ENCODE assay signal across 8 cellular contexts in genomic region chr3:45864760-45865567, GRCh38. TPM values are rescaled to one million over a fixed set of nuclear protein-coding genes. Genes with fewer than 3 reads are reported as not detected.
DNase-seq lines count a peak whose midpoint lies in the region; ATAC-seq, FAIRE-seq and TF ChIP-seq lines count a peak whose summit lies in the region.
"Had no signal": no experiment of that assay in that cellular context is flagged by ENCODE, and none has a peak within 500 bp of the region (broad histone marks: within the 10 kb centered on the region; RNA-seq: fewer than 3 reads in every experiment).

No MANE protein-coding gene starts in this region.

- H3K4me3 ChIP-seq in GM12878 (no peak overlapping the region), adrenal gland (no peak overlapping the region)

- POLR2A ChIA-PET in GM12878 (lab: Charles Lee): interaction anchor here (0.6 to 5.0 kb wide), 13 partner anchors 9 to 175 kb away, joined by 3 to 95 read pairs (median 4); partner anchors contain the start of gene CCR9

- intact Hi-C loops in GM12878 (cut with micrococcal nuclease; ENCODE audit: unreplicated experiment): loop anchor here (1.0 to 10.0 kb wide), 3 partner anchors 16 to 270 kb away; partner anchors contain the start of gene LIMD1
- intact Hi-C loops in adrenal gland (cut with DNase I): no loop called here

- H3K36me3 ChIP-seq in GM12878 (ENCODE audit: control insufficient read depth in 2 of 2, insufficient read depth in 2 of 2, low read length in 1 of 2) (no peaks in the 10 kb centered on the region; a peak in 1 of 4 replicates), adrenal gland (replicated peaks in 1 of 2) (no peaks in the 10 kb centered on the region)

- in situ Hi-C loops in GM12878 (cut with MboI): loop anchor here (5.0 kb wide), 1 partner anchor 47 kb away; no protein-coding TSS in a partner anchor

- SMC1A ChIA-PET in GM12878 (lab: Charles Lee; ENCODE audit: uncharacterized antibody, unreplicated experiment): interaction anchor here (0.7 to 9.7 kb wide), 21 partner anchors 9 to 321 kb away, joined by 3 to 166 read pairs (median 4); partner anchors contain the start of genes CCR9 and LZTFL1

- no TSS peak for BruUV-seq in GM12878 (replicated peaks; lab: Mats Ljungman, UMichigan)

- peak; percentile 59 for ATAC-seq in GM18519 (IDR thresholded peaks at IDR 0.05; ENCODE audit: low FRiP score, unreplicated experiment)
- ATAC-seq in GM21367 (IDR thresholded peaks at IDR 0.05; ENCODE audit: unreplicated experiment): peak; percentile 70
- peak; percentile 52 for ATAC-seq in HG03280 (IDR thresholded peaks at IDR 0.05; ENCODE audit: unreplicated experiment)
- peak; percentile 84 for ATAC-seq in GM12878

- RAD21 ChIA-PET in GM12878 (lab: Charles Lee; ENCODE audit: unreplicated experiment): interaction anchor here (0.7 to 5.5 kb wide), 12 partner anchors 8 to 103 kb away, joined by 3 to 169 read pairs (median 9); partner anchors contain the start of gene LZTFL1

- no peaks in the 10 kb centered on the region for H3K79me2 ChIP-seq in GM12878 (ENCODE audit: control insufficient read depth, insufficient read depth, low read length)

- TF ChIP-seq RAD21 in GM12878 (IDR thresholded peaks at IDR 0.05; ENCODE audit: insufficient read depth, low read depth, low read length): peak; percentile 35

- H3K4me2 ChIP-seq in GM12878 (ENCODE audit: control insufficient read depth, insufficient read depth): peak overlapping the region; percentile 74

- H3K27me3 ChIP-seq in GM12878 (replicated peaks in 1 of 2; ENCODE audit: control insufficient read depth in 2 of 2, insufficient read depth in 2 of 2, low read length in 1 of 2) (no peaks in the 10 kb centered on the region; a peak in 2 of 4 replicates), adrenal gland (no peaks in the 10 kb centered on the region)

- DNase-seq in GM12878 (ENCODE audit: low read depth, low spot score): peak; percentile 71
- no peak for DNase-seq in DMS53 (lab: John Stamatoyannopoulos, UW)
- DNase-seq in NCI-H82 (lab: John Stamatoyannopoulos, UW): no peak
- DNase-seq in adrenal gland: no peak

- H3K9me3 ChIP-seq in GM12878 (replicated peaks; ENCODE audit: control insufficient read depth, insufficient read depth, low read length): peaks cover 7% of the 10 kb centered on the region; the same call in 2 of the 3 replicates
- peaks cover 0 to 3% (median 0%) of the 10 kb centered on the region in 3 donors for H3K9me3 ChIP-seq in adrenal gland (replicated peaks in 1 of 3)

- TF ChIP-seq CTCF in GM12878 (IDR thresholded peaks at IDR 0.05 in 2 of 3, conservative IDR thresholded peaks at IDR 0.05 in 1 of 3; ENCODE audit: control insufficient read depth in 2 of 3, extremely low read depth in 1 of 3, insufficient read depth in 1 of 3, low read depth in 3 of 3, low read length in 3 of 3): no peak
- no peak for TF ChIP-seq CTCF in adrenal gland (IDR thresholded peaks at IDR 0.05)

- TF ChIP-seq POLR2A in GM12878 (IDR thresholded peaks at IDR 0.05; ENCODE audit: low read depth, low read length) (no peak; the same call in 1 of the 2 replicates), adrenal gland (IDR thresholded peaks at IDR 0.05) (no peak)

- WGBS in GM12878 (ENCODE audit: insufficient coverage, insufficient replicate concordance, low lambda C conversion rate, missing lambda C conversion rate): 12% methylated on average over 9 of the region's 9 CpGs
- 50 to 61% (median 55%) methylated on average over 9 of the region's 9 CpGs for WGBS in adrenal gland, 4 donors

- peak overlapping the region; percentile 68 for H3K9ac ChIP-seq in GM12878 (ENCODE audit: control insufficient read depth, insufficient read depth, low read length)

- no peak overlapping the region for H2AFZ ChIP-seq in GM12878 (ENCODE audit: control insufficient read depth, low read depth, low read length)

- H3K4me1 ChIP-seq in GM12878 (ENCODE audit: control insufficient read depth, insufficient read depth, low read length): peaks cover 71% of the 10 kb centered on the region
- no peaks in the 10 kb centered on the region for H3K4me1 ChIP-seq in adrenal gland (replicated peaks in 1 of 2)

- TF ChIP-seq EP300 in GM12878 (IDR thresholded peaks at IDR 0.05; ENCODE audit: borderline replicate concordance in 1 of 2, control insufficient read depth in 1 of 2, low read depth in 2 of 2, low read length in 2 of 2): peak; percentile 99

- no peaks in the 10 kb centered on the region for H4K20me1 ChIP-seq in GM12878 (ENCODE audit: control insufficient read depth, insufficient read depth)

- peak overlapping the region; percentile 90 for H3K27ac ChIP-seq in GM12878 (ENCODE audit: control insufficient read depth, insufficient read depth)
- H3K27ac ChIP-seq in adrenal gland: no peak overlapping the region

- peak; percentile 74 for FAIRE-seq in GM12878 (lab: Jason Lieb, UNC)

- CTCF ChIA-PET in GM12878 (lab: Yijun Ruan, JAX): interaction anchor here (0.8 to 5.1 kb wide), 15 partner anchors 10 to 214 kb away, joined by 3 to 67 read pairs (median 4); no protein-coding TSS in a partner anchor

TF ChIP-seq in GM12878, 131 proteins besides CTCF, POLR2A, EP300 and RAD21 (continues in another document):
- TF ChIP-seq NFIC (IDR thresholded peaks at IDR 0.05; ENCODE audit: low read depth, low read length): peak; percentile 100
- peak; percentile 94 for TF ChIP-seq NBN (IDR thresholded peaks at IDR 0.05)
- TF ChIP-seq EED (IDR thresholded peaks at IDR 0.05; ENCODE audit: low read depth): peak; percentile 98
- peak; percentile 99 for TF ChIP-seq ATF2 (IDR thresholded peaks at IDR 0.05; ENCODE audit: low read length)
- TF ChIP-seq WRNIP1 (IDR thresholded peaks at IDR 0.05; ENCODE audit: borderline replicate concordance, low read depth, low read length): no peak
- no peak for TF ChIP-seq IRF3 (IDR thresholded peaks at IDR 0.05)
- TF ChIP-seq RCOR1 (conservative IDR thresholded peaks at IDR 0.05; ENCODE audit: low read depth, low read length): peak; percentile 90

RNA-seq across cellular contexts. Expression of gene CCR9, which starts 21.4 kb away (rescaled TPM):
- 0.47 and 0.48 TPM in 2 replicates for total RNA-seq in GM12878 (2013; cell fraction: nucleolus; rRNA removed)
- 2.6 and 2.9 TPM in 2 replicates for total RNA-seq in GM12878 (2014; rRNA removed)
- 2.3 TPM in 2 replicates for total RNA-seq in GM12878 (2014; rRNA removed; fragmentation: Illumina TruSeq; extraction: Trizol)
- total RNA-seq in GM12878 (2021): 1.8 and 2.3 TPM in 2 replicates
- polyA plus RNA-seq in GM12878 (2011; ENCODE audit: low read depth): 11.3 TPM
- polyA plus RNA-seq in GM12878 (2011; rRNA removed): 0.05 and 0.09 TPM in 2 replicates
- polyA plus RNA-seq in GM12878 (2011; cell fraction: cytosol; rRNA removed): 0.04 and 0.05 TPM in 2 replicates
- polyA plus RNA-seq in GM12878 (2011; cell fraction: nucleus; rRNA removed): 0.07 TPM in 1 of 2 replicates, not detected in the other
- polyA plus RNA-seq in GM12878 (2012): 0.38 and 10.5 TPM in 2 replicates
- polyA plus RNA-seq in GM12878 (2014; fragmentation: Illumina TruSeq; extraction: Trizol): 3.0 and 3.6 TPM in 2 replicates
- polyA plus RNA-seq in GM12878 (2014; fragmentation: Nextera tagmentation; extraction: Ambion mirVana): 1 to 10 TPM; 3.1 to 3.9 TPM
- polyA plus RNA-seq in GM12878 (2014; rRNA removed): 1.5 and 2.4 TPM in 2 replicates
- polyA plus RNA-seq in GM12878 (2016; fragmentation: Nextera tagmentation; extraction: Ambion mirVana): under 1 TPM; 0.52 to 0.77 TPM
- polyA minus RNA-seq in GM12878 (2011; rRNA and poly(A)+ RNA removed): 0.62 TPM in 1 of 2 replicates, not detected in the other
- not detected in 2 replicates for polyA minus RNA-seq in GM12878 (2011; cell fraction: cytosol; rRNA and poly(A)+ RNA removed)
- not detected in 2 replicates for polyA minus RNA-seq in GM12878 (2011; cell fraction: nucleus; rRNA and poly(A)+ RNA removed)
- total RNA-seq in adrenal gland: under 1 TPM in 1 of 8 donors, not detected in 7; 0.57 TPM
- polyA plus RNA-seq in adrenal gland: not detected
- total RNA-seq: fibroblast of lung had no signal
- polyA plus RNA-seq: fibroblast of lung had no signal

RNA-seq across cellular contexts. Expression of gene LZTFL1, which starts 23.0 kb away (rescaled TPM):
- total RNA-seq in GM12878 (2013; cell fraction: nucleolus; rRNA removed): 1,143 and 1,248 TPM in 2 replicates
- 10.3 and 15.3 TPM in 2 replicates for total RNA-seq in GM12878 (2014; rRNA removed)
- total RNA-seq in GM12878 (2014; rRNA removed; fragmentation: Illumina TruSeq; extraction: Trizol): 16.5 and 16.9 TPM in 2 replicates
- 11.3 and 13.0 TPM in 2 replicates for total RNA-seq in GM12878 (2021)
- 32.2 TPM for polyA plus RNA-seq in GM12878 (2011; ENCODE audit: low read depth)
- 74.1 and 78.7 TPM in 2 replicates for polyA plus RNA-seq in GM12878 (2011; rRNA removed)
- 25.7 and 31.0 TPM in 2 replicates for polyA plus RNA-seq in GM12878 (2011; cell fraction: cytosol; rRNA removed)
- 87.9 and 98.5 TPM in 2 replicates for polyA plus RNA-seq in GM12878 (2011; cell fraction: nucleus; rRNA removed)
- polyA plus RNA-seq in GM12878 (2012): 9.8 and 36.1 TPM in 2 replicates
- polyA plus RNA-seq in GM12878 (2014; fragmentation: Illumina TruSeq; extraction: Trizol): 21.0 and 23.7 TPM in 2 replicates
- polyA plus RNA-seq in GM12878 (2014; fragmentation: Nextera tagmentation; extraction: Ambion mirVana): 10 to 100 TPM in 1 of 2 experiments, 1 to 10 TPM in 1; 10.0 to 10.8 TPM
- 14.3 and 17.4 TPM in 2 replicates for polyA plus RNA-seq in GM12878 (2014; rRNA removed)
- 10 to 100 TPM in 1 of 2 experiments, 1 to 10 TPM in 1; 9.8 to 10.8 TPM for polyA plus RNA-seq in GM12878 (2016; fragmentation: Nextera tagmentation; extraction: Ambion mirVana)
- 40.2 and 47.4 TPM in 2 replicates for polyA minus RNA-seq in GM12878 (2011; rRNA and poly(A)+ RNA removed)
- polyA minus RNA-seq in GM12878 (2011; cell fraction: cytosol; rRNA and poly(A)+ RNA removed): 7.9 and 22.1 TPM in 2 replicates
- polyA minus RNA-seq in GM12878 (2011; cell fraction: nucleus; rRNA and poly(A)+ RNA removed): 67.9 and 91.2 TPM in 2 replicates
- 10 to 100 TPM; 11.5 to 36.3 (median 20.2) TPM for total RNA-seq in adrenal gland
- polyA plus RNA-seq in adrenal gland: 10 to 100 TPM in 1 of 3 donors, 1 to 10 TPM in 2; 3.9 to 27.7 (median 4.2) TPM
